8 cellular contexts compared by ENCODE assay signal in genomic region chr11:117230981-117231636, GRCh38. TPM values are rescaled to one million over a fixed set of nuclear protein-coding genes. Genes with fewer than 3 reads are reported as not detected.
DNase-seq lines count a peak whose midpoint lies in the region; ATAC-seq and TF ChIP-seq lines count a peak whose summit lies in the region.

No MANE protein-coding gene starts in this region.

- no peaks in the 10 kb centered on the region for H3F3A ChIP-seq in MM.1S (ENCODE audit: insufficient read depth, low read length)

- H3K27ac ChIP-seq in MM.1S (ENCODE audit: low read length): peak overlapping the region; percentile 4; the same call in 1 of the 2 replicates

- no peaks in the 10 kb centered on the region for H3K4me1 ChIP-seq in BE2C
- peaks cover 16% of the 10 kb centered on the region; the same call in 1 of the 2 replicates for H3K4me1 ChIP-seq in MM.1S (ENCODE audit: low read length)

- peak overlapping the region; percentile 53; the same call in 1 of the 2 replicates for H2AFZ ChIP-seq in MM.1S (ENCODE audit: low read length)

- peak overlapping the region; percentile 92 for H3K9ac ChIP-seq in MM.1S (ENCODE audit: low read length)

- H3K9me3 ChIP-seq in BE2C (no peaks in the 10 kb centered on the region), MM.1S (replicated peaks; ENCODE audit: insufficient read depth, low read length) (no peaks in the 10 kb centered on the region)

- H4K20me1 ChIP-seq in MM.1S (ENCODE audit: insufficient read depth, low read length): no peaks in the 10 kb centered on the region

- peaks cover 63% of the 10 kb centered on the region for H3K36me3 Mint-ChIP-seq in effector memory CD8-positive, alpha-beta T cell (ENCODE audit: insufficient read depth)
- H3K36me3 Mint-ChIP-seq in nephron progenitor cell (ENCODE audit: low read depth): peaks cover 9% of the 10 kb centered on the region

- peaks cover 52 to 60% of the 10 kb centered on the region in 2 donors for H3K4me1 Mint-ChIP-seq in effector memory CD8-positive, alpha-beta T cell (ENCODE audit: low read depth in 2 of 2)
- peaks cover 47% of the 10 kb centered on the region for H3K4me1 Mint-ChIP-seq in nephron progenitor cell

- no peaks in the 10 kb centered on the region for H3K27me3 Mint-ChIP-seq in effector memory CD8-positive, alpha-beta T cell
- no peaks in the 10 kb centered on the region for H3K27me3 Mint-ChIP-seq in nephron progenitor cell (ENCODE audit: low read depth, poor library complexity)

- H3K9me2 ChIP-seq in MM.1S (replicated peaks; ENCODE audit: insufficient read depth, low read length): no peaks in the 10 kb centered on the region

- no peaks in the 10 kb centered on the region for H3K27me3 ChIP-seq in BE2C
- H3K27me3 ChIP-seq in MM.1S (replicated peaks; ENCODE audit: insufficient read depth, low read length): no peaks in the 10 kb centered on the region

- H3K27ac Mint-ChIP-seq in effector memory CD8-positive, alpha-beta T cell: peak overlapping the region; percentile 92 to 96
- H3K27ac Mint-ChIP-seq in nephron progenitor cell: peak overlapping the region; percentile 64

- peak overlapping the region; percentile 93 for H3K4me2 ChIP-seq in MM.1S (ENCODE audit: low read depth, low read length)

- TF ChIP-seq CTCF in BE2C (IDR thresholded peaks at IDR 0.05; ENCODE audit: low read depth, low read length) (no peak), MM.1S (IDR thresholded peaks at IDR 0.05; ENCODE audit: low read length) (no peak), nephron progenitor cell (IDR thresholded peaks at IDR 0.05) (no peak)

- H3K4me3 ChIP-seq in BE2C (ENCODE audit: low read depth, low read length) (peak overlapping the region; percentile 99), MM.1S (ENCODE audit: low read length) (peak overlapping the region; percentile 95)

- H3K9me3 Mint-ChIP-seq in effector memory CD8-positive, alpha-beta T cell: no peaks in the 10 kb centered on the region
- H3K9me3 Mint-ChIP-seq in nephron progenitor cell: no peaks in the 10 kb centered on the region

- ATAC-seq in effector memory CD8-positive, alpha-beta T cell (replicated peaks): no peak
- ATAC-seq in GM21528 (IDR thresholded peaks at IDR 0.05; ENCODE audit: low FRiP score, unreplicated experiment): no peak

- peaks cover 32% of the 10 kb centered on the region for H3K79me2 ChIP-seq in MM.1S (ENCODE audit: low read length)

- H3K36me3 ChIP-seq in BE2C: peaks cover 31% of the 10 kb centered on the region
- peaks cover 3% of the 10 kb centered on the region; the same call in 1 of the 2 replicates for H3K36me3 ChIP-seq in MM.1S (replicated peaks; ENCODE audit: insufficient read depth, low read length)

- DNase-seq in BE2C (no peak), MM.1S (no peak), nephron progenitor cell (no peak), NCI-H82 treated with DMSO at 0.1 percent for 48 hours (lab: John Stamatoyannopoulos, UW; ENCODE audit: unreplicated experiment) (no peak), MV-4-11 (lab: John Stamatoyannopoulos, UW) (no peak)
- no peak for DNase-seq in effector memory CD8-positive, alpha-beta T cell
- no peak for DNase-seq in effector CD8-positive, alpha-beta T cell (lab: John Stamatoyannopoulos, UW)

- peak overlapping the region; percentile 93 to 99 for H3K4me3 Mint-ChIP-seq in effector memory CD8-positive, alpha-beta T cell
- peak overlapping the region; percentile 98 for H3K4me3 Mint-ChIP-seq in nephron progenitor cell

RNA-seq across cellular contexts. Expression of gene PCSK7, which starts 0.8 kb away (rescaled TPM):
- polyA plus RNA-seq in BE2C (2012; ENCODE audit: insufficient read depth, insufficient read length, low read depth): 68.1 TPM

RNA-seq across cellular contexts. Expression of gene RNF214, which starts 1.4 kb away (rescaled TPM):
- 63.5 TPM for polyA plus RNA-seq in BE2C (2012; ENCODE audit: insufficient read depth, insufficient read length, low read depth)

RNA-seq across cellular contexts. Expression of gene TAGLN, which starts 31.9 kb away (rescaled TPM):
- 10.2 TPM for polyA plus RNA-seq in BE2C (2012; ENCODE audit: insufficient read depth, insufficient read length, low read depth)

RNA-seq across cellular contexts. Expression of gene SIDT2, which starts 52.6 kb away (rescaled TPM):
- 36.0 TPM for polyA plus RNA-seq in BE2C (2012; ENCODE audit: insufficient read depth, insufficient read length, low read depth)
